1 cellular context compared by ENCODE assay signal in the genomic region with DNA sequence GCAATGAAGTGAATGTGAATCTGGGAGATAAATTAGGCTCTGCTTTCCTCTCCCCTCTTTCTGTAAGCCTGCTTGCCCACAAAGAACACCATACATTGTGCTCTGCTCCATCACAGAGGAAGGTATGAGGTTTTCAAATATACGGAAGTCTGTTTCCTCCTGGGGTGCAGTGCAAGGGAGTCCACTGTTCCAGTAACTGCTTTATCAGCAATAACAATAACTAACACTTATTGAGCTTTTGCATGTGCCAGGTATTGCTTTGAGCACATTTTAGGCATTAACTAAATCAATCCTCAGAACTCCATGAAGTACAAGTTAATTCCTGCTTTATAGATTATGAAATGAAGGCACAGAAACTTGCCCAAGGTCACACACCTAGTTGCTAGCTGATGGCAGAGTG.
TF ChIP-seq lines count a peak whose summit lies in the region.

No MANE protein-coding gene starts in this region.

TF ChIP-seq in A549, 52 proteins besides CTCF, POLR2A, EP300 and RAD21:
- TF ChIP-seq ZFP36 (IDR thresholded peaks at IDR 0.05; ENCODE audit: borderline replicate concordance, partially characterized antibody): no peak
- TF ChIP-seq MAFK (IDR thresholded peaks at IDR 0.05; ENCODE audit: partially characterized antibody): peak; percentile 14
TF ChIP-seq in A549: peak in this region for 1.
